ENCODE assay signal across 17 cellular contexts in genomic region chr18:78138993-78139496, GRCh38.
DNase-seq lines count a peak whose midpoint lies in the region; ATAC-seq lines count a peak whose summit lies in the region.
"Had no signal": no experiment of that assay in that cellular context is flagged by ENCODE, and none has a peak within 500 bp of the region (broad histone marks: within the 10 kb centered on the region; RNA-seq: fewer than 3 reads in every experiment).

No MANE protein-coding gene starts in this region.

- no peaks in the 10 kb centered on the region for H3K36me3 ChIP-seq in ectodermal cell (ENCODE audit: control insufficient read depth, insufficient read depth, low read length)
- H3K36me3 ChIP-seq: adrenal gland; BLaER1 treated with 17β-estradiol and CSF1 and Interleukin-3, amounts not matched to agents 10 nM and 100 nM had no signal

- DNase-seq in NCI-H1092 treated with DMSO at 0.1 percent for 48 hours (lab: John Stamatoyannopoulos, UW) (peak; percentile 94), NCI-H2029 treated with DMSO at 0.1 percent for 48 hours (lab: John Stamatoyannopoulos, UW) (peak; percentile 70), putamen (ENCODE audit: low spot score) (peak; percentile 24)
- no peak for DNase-seq in stimulated activated naive CD8-positive, alpha-beta T cell treated with anti-CD3 and anti-CD28 coated beads, Interleukin-15, amount 100 ng/mL, for 72 hours
- DNase-seq: activated CD8-positive, alpha-beta memory T cell treated with anti-CD3 and anti-CD28 coated beads for 24 hours; adrenal gland; DND-41; effector CD4-positive, alpha-beta T cell; MV-4-11; T-helper 1 cell; trophoblast cell had no signal

- H3K27me3 Mint-ChIP-seq in stimulated activated naive CD8-positive, alpha-beta T cell treated with anti-CD3 and anti-CD28 coated beads, Interleukin-15, amount 100 ng/mL, for 72 hours: peaks cover 35% of the 10 kb centered on the region

- no peaks in the 10 kb centered on the region for H3K4me1 Mint-ChIP-seq in stimulated activated naive CD8-positive, alpha-beta T cell treated with anti-CD3 and anti-CD28 coated beads, Interleukin-15, amount 100 ng/mL, for 72 hours
- H3K4me1 Mint-ChIP-seq: activated T-helper 17 cell treated with anti-CD3 and anti-CD28 coated beads, Interleukin-2, amount 50 U/mL, for 72 hours had no signal

- 23 to 24% methylated on average over 11 of the region's 11 CpGs for WGBS in ectodermal cell, 2 experiments

- peak overlapping the region; percentile 48 for H3K27ac ChIP-seq in ectodermal cell (ENCODE audit: insufficient read depth, low read depth, low read length, poor library complexity, severe bottlenecking)
- H3K27ac ChIP-seq: adrenal gland; BLaER1 treated with 17β-estradiol and CSF1 and Interleukin-3, amounts not matched to agents 10 nM and 100 nM; VCaP had no signal

- no peak overlapping the region for H3K4me3 ChIP-seq in ectodermal cell (ENCODE audit: insufficient read depth, low read depth, low read length)
- H3K4me3 ChIP-seq: adrenal gland; BLaER1 treated with 17β-estradiol and CSF1 and Interleukin-3, amounts not matched to agents 10 nM and 100 nM had no signal

- no peaks in the 10 kb centered on the region for H3K9me3 Mint-ChIP-seq in stimulated activated naive CD8-positive, alpha-beta T cell treated with anti-CD3 and anti-CD28 coated beads, Interleukin-15, amount 100 ng/mL, for 72 hours
- H3K9me3 Mint-ChIP-seq: activated T-helper 17 cell treated with anti-CD3 and anti-CD28 coated beads, Interleukin-2, amount 50 U/mL, for 72 hours had no signal

- H3K4me1 ChIP-seq in ectodermal cell (ENCODE audit: control insufficient read depth, insufficient read depth, low read length): peaks cover 23% of the 10 kb centered on the region
- H3K4me1 ChIP-seq: adrenal gland had no signal

- H3K9me3 ChIP-seq in ectodermal cell (ENCODE audit: control insufficient read depth, low read length): no peaks in the 10 kb centered on the region
- H3K9me3 ChIP-seq: adrenal gland; BLaER1 treated with 17β-estradiol and CSF1 and Interleukin-3, amounts not matched to agents 10 nM and 100 nM had no signal

- peaks cover 10% of the 10 kb centered on the region for H3K27me3 ChIP-seq in ectodermal cell (ENCODE audit: control insufficient read depth, insufficient read depth, low read length, poor library complexity, severe bottlenecking)
- H3K27me3 ChIP-seq: BLaER1 treated with 17β-estradiol and CSF1 and Interleukin-3, amounts not matched to agents 10 nM and 100 nM had no signal

- no peak overlapping the region for H3K27ac Mint-ChIP-seq in stimulated activated naive CD8-positive, alpha-beta T cell treated with anti-CD3 and anti-CD28 coated beads, Interleukin-15, amount 100 ng/mL, for 72 hours
- H3K27ac Mint-ChIP-seq: activated T-helper 17 cell treated with anti-CD3 and anti-CD28 coated beads, Interleukin-2, amount 50 U/mL, for 72 hours had no signal

- ATAC-seq in HG03378 (IDR thresholded peaks at IDR 0.05; ENCODE audit: unreplicated experiment) (no peak), GM18861 (IDR thresholded peaks at IDR 0.05; ENCODE audit: unreplicated experiment) (no peak)
- ATAC-seq in stimulated activated naive CD8-positive, alpha-beta T cell treated with anti-CD3 and anti-CD28 coated beads, Interleukin-15, amount 100 ng/mL, for 72 hours: no peak
- ATAC-seq: activated T-helper 17 cell treated with anti-CD3 and anti-CD28 coated beads, Interleukin-2, amount 50 U/mL, for 72 hours had no signal

- H3K4me3 Mint-ChIP-seq in stimulated activated naive CD8-positive, alpha-beta T cell treated with anti-CD3 and anti-CD28 coated beads, Interleukin-15, amount 100 ng/mL, for 72 hours: no peak overlapping the region
- H3K4me3 Mint-ChIP-seq: activated T-helper 17 cell treated with anti-CD3 and anti-CD28 coated beads, Interleukin-2, amount 50 U/mL, for 72 hours had no signal

Comparison
In these comparisons a context has a peak if more than half of its experiments do, and no peak if none do; other contexts are left out.
1. DNase-seq: peak in NCI-H1092 treated with DMSO at 0.1 percent for 48 hours (single experiment), NCI-H2029 treated with DMSO at 0.1 percent for 48 hours (single experiment) and putamen (single experiment); none in stimulated activated naive CD8-positive, alpha-beta T cell treated with anti-CD3 and anti-CD28 coated beads, Interleukin-15, amount 100 ng/mL, for 72 hours (0 of 2).